8 cellular contexts compared by ENCODE assay signal in the genomic region with DNA sequence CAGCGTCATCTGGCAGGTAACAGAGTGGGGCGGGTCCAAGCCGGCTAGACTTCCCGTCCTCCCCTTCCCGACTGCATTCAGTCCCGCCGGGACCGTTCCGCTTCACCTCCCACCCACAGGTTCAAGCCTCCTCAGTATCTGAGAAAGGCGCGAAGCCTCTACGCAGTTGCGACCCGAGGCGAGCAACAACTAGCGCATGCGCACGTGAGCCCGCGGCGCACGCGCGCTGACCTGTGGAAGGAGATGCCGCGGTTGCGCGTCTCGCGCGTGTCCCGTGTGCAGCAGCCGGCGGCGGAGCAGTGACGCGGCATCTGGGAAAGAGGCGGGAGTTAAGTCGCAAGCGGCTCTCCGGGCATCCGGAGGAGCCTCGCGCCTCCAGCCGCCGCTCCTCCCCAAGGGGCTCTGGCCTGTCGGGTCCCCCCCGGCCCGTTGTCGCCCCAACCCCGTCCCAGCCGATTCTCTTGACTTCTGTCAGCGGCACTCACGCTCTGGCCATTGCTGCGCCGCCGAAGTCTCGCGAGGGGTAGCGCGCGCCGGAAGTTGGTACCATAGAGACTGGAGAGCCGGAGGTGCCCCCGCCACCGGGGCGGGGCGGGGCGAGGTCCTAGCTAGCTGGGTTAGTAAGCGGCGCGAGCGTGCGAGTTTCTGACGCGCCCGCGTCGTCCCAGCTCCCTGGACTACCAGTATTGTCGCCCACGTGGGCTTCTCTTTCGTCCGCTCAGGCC. TPM values are rescaled to one million over a fixed set of nuclear protein-coding genes. Genes with fewer than 3 reads are reported as not detected.
DNase-seq lines count a peak whose midpoint lies in the region; ATAC-seq and TF ChIP-seq lines count a peak whose summit lies in the region.

A gene with protein sequence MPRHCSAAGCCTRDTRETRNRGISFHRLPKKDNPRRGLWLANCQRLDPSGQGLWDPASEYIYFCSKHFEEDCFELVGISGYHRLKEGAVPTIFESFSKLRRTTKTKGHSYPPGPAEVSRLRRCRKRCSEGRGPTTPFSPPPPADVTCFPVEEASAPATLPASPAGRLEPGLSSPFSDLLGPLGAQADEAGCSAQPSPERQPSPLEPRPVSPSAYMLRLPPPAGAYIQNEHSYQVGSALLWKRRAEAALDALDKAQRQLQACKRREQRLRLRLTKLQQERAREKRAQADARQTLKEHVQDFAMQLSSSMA (minus strand): TSS at position 518 of the 725 bp plus-strand sequence. CDS start 207 bp downstream, at position 311.

- H3K4me3 Mint-ChIP-seq in activated T-cell treated with anti-CD3 and anti-CD28 coated beads, Interleukin-2, amount 50 U/mL, for 24 hours = peak within 1 kb of the TSS; percentile 94

- ATAC-seq in GM21737 (IDR thresholded peaks at IDR 0.05; ENCODE audit: unreplicated experiment) = peak; percentile 83

- H3K9ac ChIP-seq in mucosa of stomach (ENCODE audit: low read length) = peak within 1 kb of the TSS; percentile 91

- peak within 1 kb of the TSS; percentile 99 for H3K27ac Mint-ChIP-seq in activated T-cell treated with anti-CD3 and anti-CD28 coated beads, Interleukin-2, amount 50 U/mL, for 24 hours

- peak; percentile 87 for TF ChIP-seq POLR2A in erythroblast (IDR thresholded peaks at IDR 0.05; ENCODE audit: low read length)

- peaks cover 37% of the 10 kb centered on the region for H3K4me1 Mint-ChIP-seq in activated T-cell treated with anti-CD3 and anti-CD28 coated beads, Interleukin-2, amount 50 U/mL, for 24 hours (ENCODE audit: low read depth)

- no peaks in the 10 kb centered on the region for H3K27me3 Mint-ChIP-seq in activated T-cell treated with anti-CD3 and anti-CD28 coated beads, Interleukin-2, amount 50 U/mL, for 24 hours

- DNase-seq in DMS79 (lab: John Stamatoyannopoulos, UW) = peak; percentile 83
- DNase-seq in KG1 (lab: John Stamatoyannopoulos, UW) = peak; percentile 92
- peak; percentile 98 for DNase-seq in activated T-cell treated with anti-CD3 and anti-CD28 coated beads, Interleukin-2, amount 50 U/mL, for 24 hours
- DNase-seq in erythroblast (lab: John Stamatoyannopoulos, UW) = peak; percentile 96 to 97
- peak; percentile 97 for DNase-seq in stimulated activated CD8-positive, alpha-beta memory T cell treated with anti-CD3 and anti-CD28 coated beads, Interleukin-4, amount 100 ng/mL, for 48 hours

- no peaks in the 10 kb centered on the region for H3K27me3 ChIP-seq in mucosa of stomach (ENCODE audit: control insufficient read depth, insufficient read depth, low read length)

- H3K36me3 ChIP-seq in mucosa of stomach (ENCODE audit: control insufficient read depth, insufficient read depth, low read length) = peaks cover 17% of the 10 kb centered on the region

- peaks cover 60% of the 10 kb centered on the region for H3K36me3 Mint-ChIP-seq in activated T-cell treated with anti-CD3 and anti-CD28 coated beads, Interleukin-2, amount 50 U/mL, for 24 hours (ENCODE audit: low read depth)

- peaks cover 36% of the 10 kb centered on the region for H3K4me1 ChIP-seq in mucosa of stomach (ENCODE audit: control insufficient read depth, insufficient read depth, low read length)

- no peaks in the 10 kb centered on the region for H3K9me3 ChIP-seq in mucosa of stomach (ENCODE audit: control insufficient read depth, low read length)

- H3K4me3 ChIP-seq in mucosa of stomach (ENCODE audit: low read length) = peak within 1 kb of the TSS; percentile 70

- H3K9me3 Mint-ChIP-seq in activated T-cell treated with anti-CD3 and anti-CD28 coated beads, Interleukin-2, amount 50 U/mL, for 24 hours = no peaks in the 10 kb centered on the region

TF ChIP-seq in PFSK-1, 5 proteins besides CTCF, POLR2A, EP300 and RAD21:
- TF ChIP-seq SIN3A (IDR thresholded peaks at IDR 0.05; ENCODE audit: borderline replicate concordance, insufficient read depth, low read length) (no peak), REST (IDR thresholded peaks at IDR 0.05; ENCODE audit: insufficient read depth in 1 of 2, low read depth in 2 of 2, low read length in 2 of 2) (peak; percentile 23 to 37; a peak in 1 of 4 replicates), TAF1 (IDR thresholded peaks at IDR 0.05; ENCODE audit: borderline replicate concordance, insufficient read depth, low read length) (peak; percentile 87), FOXP2 (optimal IDR thresholded peaks at IDR 0.05; ENCODE audit: borderline replicate concordance, extremely low read depth, extremely low read length, insufficient read depth) (peak; percentile 83), POLR2AphosphoS5 (IDR thresholded peaks at IDR 0.05; ENCODE audit: low read depth, low read length) (peak; percentile 85)

RNA-seq across cellular contexts. Expression of the gene that starts here (rescaled TPM):
- 50.8 TPM for polyA plus RNA-seq in PFSK-1 (2012; ENCODE audit: insufficient read length, low read depth)

Comparison
In these comparisons a context has a peak if more than half of its experiments do, and no peak if none do; other contexts are left out.
1. Peak in every context shown above with its lines: DNase-seq, ATAC-seq and H3K4me3 ChIP-seq.